ENCODE assay signal across 1 cellular context in the genomic region with DNA sequence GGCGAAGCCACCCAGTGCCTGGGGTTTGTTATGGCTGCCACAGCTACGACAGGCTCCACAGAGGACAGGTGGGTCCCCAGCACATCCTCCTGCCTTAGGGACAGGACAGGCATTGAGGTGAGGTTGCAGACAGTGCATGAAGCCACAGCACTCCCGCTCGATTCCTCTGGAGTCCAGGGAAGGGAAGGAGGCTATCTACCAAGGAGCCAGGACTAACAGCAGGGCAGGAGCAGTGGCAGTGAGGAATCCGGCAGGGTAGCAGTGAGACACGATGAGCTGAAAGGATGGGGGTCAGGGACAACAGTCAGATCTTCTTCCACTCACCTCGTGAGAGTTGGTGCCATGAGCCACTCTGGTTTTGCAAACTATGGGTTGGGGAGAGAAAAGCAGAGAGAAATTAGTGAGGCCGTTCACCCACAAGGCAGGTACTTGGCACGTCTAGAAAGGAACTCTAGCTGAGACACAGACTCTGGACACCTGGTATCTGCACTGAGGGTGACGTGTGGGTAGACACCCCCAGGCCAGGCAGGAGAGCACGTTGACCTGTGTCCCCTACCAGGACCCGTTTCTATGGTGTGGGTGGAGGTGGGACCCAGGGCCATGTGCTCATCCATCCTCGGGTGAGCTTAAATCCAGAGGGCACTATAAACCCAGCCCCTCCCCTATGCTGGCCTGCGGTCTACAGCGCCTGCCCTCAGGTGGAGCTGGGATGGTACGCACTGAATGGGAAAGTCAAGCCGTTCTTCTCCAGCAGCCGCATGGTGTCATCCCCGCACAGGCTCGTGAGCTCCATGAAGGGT.
TF ChIP-seq lines count a peak whose summit lies in the region.

No MANE protein-coding gene starts in this region.

TF ChIP-seq in HCT116, 20 proteins besides CTCF, POLR2A, EP300 and RAD21:
- TF ChIP-seq EZH2 (IDR thresholded peaks at IDR 0.05) (no peak), SP1 (IDR thresholded peaks at IDR 0.05; ENCODE audit: low read depth) (no peak), CBX3 (IDR thresholded peaks at IDR 0.05; ENCODE audit: low read depth) (no peak)
